33 cellular contexts compared by ENCODE assay signal in the genomic region with DNA sequence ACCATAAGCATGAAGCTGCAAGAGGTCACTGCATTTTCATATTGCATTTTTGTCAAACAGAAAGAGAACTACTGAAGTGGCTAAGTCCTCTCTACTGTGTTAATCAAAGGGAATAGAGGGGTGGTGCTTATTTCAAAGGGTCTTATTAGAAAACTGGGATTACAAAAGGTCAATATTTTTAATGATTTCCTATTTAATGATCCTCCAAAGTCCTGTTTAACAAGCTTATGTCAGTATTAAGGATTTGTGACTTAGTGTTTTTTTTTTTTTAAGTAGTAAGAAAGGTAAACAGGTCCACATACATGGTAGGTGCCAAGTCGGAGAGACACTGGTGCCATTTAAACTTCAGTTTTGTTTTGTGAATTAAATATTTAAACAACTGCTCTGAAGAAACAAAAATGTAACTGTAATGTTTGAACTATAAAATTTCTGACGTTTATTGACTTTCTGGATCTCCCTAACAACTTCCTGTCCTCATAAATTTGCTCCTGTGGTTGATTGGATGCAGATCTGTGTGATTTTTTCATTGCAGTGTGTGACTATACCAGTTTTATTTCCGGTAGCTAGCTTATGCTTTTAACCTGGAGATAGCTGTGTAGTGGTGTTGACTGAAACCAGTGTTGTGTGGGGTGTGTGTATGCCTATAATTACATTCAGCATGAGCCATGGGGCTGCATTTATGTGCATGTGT. TPM values are rescaled to one million over a fixed set of nuclear protein-coding genes. Genes with fewer than 3 reads are reported as not detected.
DNase-seq lines count a peak whose midpoint lies in the region; ATAC-seq and FAIRE-seq lines count a peak whose summit lies in the region.
"Had no signal": no experiment of that assay in that cellular context is flagged by ENCODE, and none has a peak within 500 bp of the region (broad histone marks: within the 10 kb centered on the region; RNA-seq: fewer than 3 reads in every experiment).

No MANE protein-coding gene starts in this region.

- FAIRE-seq in colon (lab: Jason Lieb, UNC) = peak; percentile 91
- peak; percentile 33 for FAIRE-seq in small intestine (lab: Jason Lieb, UNC)
- FAIRE-seq: G401.6, RCC 7860 had no signal

- DNase-seq in DMS53 treated with DMSO at 0.1 percent for 48 hours (lab: John Stamatoyannopoulos, UW; ENCODE audit: unreplicated experiment) = peak; percentile 35
- DNase-seq in NCI-H69 (lab: John Stamatoyannopoulos, UW) = peak; percentile 45
- DNase-seq in small intestine = no peak
- DNase-seq in activated CD8-positive, alpha-beta memory T cell treated with anti-CD3 and anti-CD28 coated beads, Interleukin-2, amount 50 U/mL, for 4 hours = no peak
- DNase-seq in middle frontal gyrus (ENCODE audit: extremely low spot score, low spot score) = no peak
- DNase-seq: activated CD4-positive, alpha-beta T cell treated with anti-CD3 and anti-CD28 coated beads for 48 hours; activated effector memory CD4-positive, alpha-beta T cell treated with anti-CD3 and anti-CD28 coated beads, Interleukin-2, amount 50 U/mL, for 16 hours; activated naive CD8-positive, alpha-beta T cell treated with anti-CD3 and anti-CD28 coated beads for 36 hours; activated T-cell treated with anti-CD3 and anti-CD28 coated beads, Interleukin-2, amount 50 U/mL, for 1 hour; anterior cingulate cortex; effector CD8-positive, alpha-beta T cell; HFFc6; left ventricle myocardium inferior; mesenchymal stem cell; NCI-H1092 treated with DMSO at 0.1 percent for 48 hours; NCI-H187 treated with DMSO at 0.1 percent for 48 hours; NCI-H2171 treated with DMSO at 0.1 percent for 48 hours; NCI-H524 treated with DMSO at 0.1 percent for 48 hours; right cardiac atrium; SJCRH30; stimulated activated CD4-positive, alpha-beta T cell treated with anti-CD3 and anti-CD28 coated beads, Interleukin-1b, Interleukin-23, amount 100 ng/mL, for 48 hours; T1000; testis had no signal

- no peaks in the 10 kb centered on the region for H3K36me3 ChIP-seq in small intestine (ENCODE audit: control insufficient read depth in 2 of 2, insufficient read depth in 2 of 2, low read length in 2 of 2)
- H3K36me3 ChIP-seq: BLaER1, breast epithelium, left ventricle myocardium inferior, SJCRH30, vagina had no signal

- H3K27me3 ChIP-seq in small intestine (ENCODE audit: control insufficient read depth in 2 of 2, insufficient read depth in 2 of 2, low read length in 2 of 2) = no peaks in the 10 kb centered on the region
- H3K27me3 ChIP-seq: BLaER1, breast epithelium, SJCRH30, testis, vagina had no signal

- no peak overlapping the region for H3K4me3 ChIP-seq in small intestine (ENCODE audit: low read depth in 1 of 2, low read length in 2 of 2)
- H3K4me3 ChIP-seq: BLaER1, breast epithelium, GM23338, left ventricle myocardium inferior, SJCRH30, testis, vagina had no signal

- whole genome bisulfite sequencing in small intestine, 3 donors = 14 to 30% (median 19%) methylated on average over 3 of the region's 3 CpGs

- ATAC-seq in GM19023 (IDR thresholded peaks at IDR 0.05; ENCODE audit: unreplicated experiment) = no peak
- ATAC-seq: GM23338, right cardiac atrium had no signal

- H3K27ac ChIP-seq in small intestine (ENCODE audit: low read depth in 1 of 2, low read length in 1 of 2) = no peak overlapping the region
- H3K27ac ChIP-seq: BLaER1, breast epithelium, epithelial cell of prostate, left ventricle myocardium inferior, SJCRH30, testis, vagina had no signal

- H3K9me3 ChIP-seq in small intestine (ENCODE audit: control insufficient read depth, low read depth) = no peaks in the 10 kb centered on the region
- H3K9me3 ChIP-seq: BLaER1, breast epithelium, left ventricle myocardium inferior, SJCRH30, testis, vagina had no signal

- H3K4me1 ChIP-seq in small intestine (ENCODE audit: control insufficient read depth in 2 of 2, insufficient read depth in 1 of 2, low read depth in 1 of 2, low read length in 1 of 2) = no peaks in the 10 kb centered on the region
- H3K4me1 ChIP-seq: BLaER1, breast epithelium, left ventricle myocardium inferior, SJCRH30, testis, vagina had no signal

RNA-seq across cellular contexts. Expression of gene CACNA1D, which starts 8.6 kb away (rescaled TPM):
- polyA plus RNA-seq in small intestine = 1 to 10 TPM; 2.2 to 8.7 (median 3.6) TPM
- polyA plus RNA-seq: IgD-negative memory B cell had no signal

Comparison
In these comparisons a context has a peak if more than half of its experiments do, and no peak if none do; other contexts are left out.
1. DNase-seq: peak in DMS53 treated with DMSO at 0.1 percent for 48 hours (single experiment) and NCI-H69 (single experiment); none in small intestine (single experiment), activated CD8-positive, alpha-beta memory T cell treated with anti-CD3 and anti-CD28 coated beads, Interleukin-2, amount 50 U/mL, for 4 hours (single experiment) and middle frontal gyrus (single experiment).